28 cellular contexts compared by ENCODE assay signal in genomic region chr14:79246200-79246599, GRCh38.
"Had no signal": no experiment of that assay in that cellular context is flagged by ENCODE, and none has a peak within 500 bp of the region (broad histone marks: within the 10 kb centered on the region; RNA-seq: fewer than 3 reads in every experiment).

No MANE protein-coding gene starts in this region.

- H3K27me3 ChIP-seq: left lung, neural progenitor cell, neutrophil, right atrium auricular region, right lobe of liver, stomach, testis, thyroid gland, upper lobe of right lung had no signal

- H3K36me3 ChIP-seq: left lung, lower lobe of right lung, neural progenitor cell, neutrophil, right atrium auricular region, right lobe of liver, stomach, thyroid gland, upper lobe of right lung had no signal

- DNase-seq: hippocampal formation; kidney glomerular epithelial cell; left cardiac atrium; left lung; lower lobe of right lung; mammary epithelial cell; mesenchymal stem cell; naive B cell; natural killer cell; nephron progenitor cell; occipital lobe; right lobe of liver; stimulated activated CD4-positive, alpha-beta T cell treated with anti-CD3 and anti-CD28 coated beads, Interleukin-12 subunit alpha, Interleukin-12 subunit beta, amount 100 ng/mL, for 4 hours; stimulated activated CD4-positive, alpha-beta T cell treated with anti-CD3 and anti-CD28 coated beads, Interleukin-15, amount 100 ng/mL, for 24 hours; stimulated activated CD4-positive, alpha-beta T cell treated with anti-CD3 and anti-CD28 coated beads, Interleukin-2, amount 100 ng/mL, for 24 hours; stimulated activated CD4-positive, alpha-beta T cell treated with anti-CD3 and anti-CD28 coated beads, Interleukin-4, amount 100 ng/mL, for 1 hour; stimulated activated naive B cell treated with anti-CD40 and anti-IgM and Interleukin-4, amounts not matched to agents 10 μg/mL and 1 μg/mL and 100 μg/mL, for 72 hours; stimulated activated naive CD8-positive, alpha-beta T cell treated with anti-CD3 and anti-CD28 coated beads, Interleukin-15, Interleukin-2, amounts not matched to agents 100 U/mL and 50 U/mL, for 24 hours; stomach; testis; thyroid gland; trophoblast cell; upper lobe of right lung had no signal

- H2AFZ ChIP-seq: neural progenitor cell had no signal

- H3K4me1 Mint-ChIP-seq: naive B cell; natural killer cell; stimulated activated naive B cell treated with anti-CD40 and anti-IgM and Interleukin-4, amounts not matched to agents 10 μg/mL and 1 μg/mL and 100 μg/mL, for 72 hours had no signal

- H3K27me3 Mint-ChIP-seq: naive B cell; progenitor cell of endocrine pancreas; stimulated activated naive B cell treated with anti-CD40 and anti-IgM and Interleukin-4, amounts not matched to agents 10 μg/mL and 1 μg/mL and 100 μg/mL, for 72 hours had no signal

- H3K4me1 ChIP-seq: left lung, lower lobe of right lung, right atrium auricular region, right lobe of liver, stomach, testis, thyroid gland, upper lobe of right lung had no signal

- H3K27ac ChIP-seq: left lung, lower lobe of right lung, neural progenitor cell, neutrophil, right atrium auricular region, right lobe of liver, skin epidermis, stomach, testis, thyroid gland, upper lobe of right lung had no signal

- H3K4me2 ChIP-seq: neural progenitor cell had no signal

- H3K4me3 Mint-ChIP-seq: natural killer cell; nephron progenitor cell; neural progenitor cell; stimulated activated naive B cell treated with anti-CD40 and anti-IgM and Interleukin-4, amounts not matched to agents 10 μg/mL and 1 μg/mL and 100 μg/mL, for 72 hours had no signal

- H3K4me3 ChIP-seq: left lung, lower lobe of right lung, neural progenitor cell, right atrium auricular region, right lobe of liver, skin epidermis, stomach, testis, thyroid gland, upper lobe of right lung had no signal

- H3K27ac Mint-ChIP-seq: naive B cell; natural killer cell; nephron progenitor cell; neural progenitor cell; progenitor cell of endocrine pancreas; stimulated activated naive B cell treated with anti-CD40 and anti-IgM and Interleukin-4, amounts not matched to agents 10 μg/mL and 1 μg/mL and 100 μg/mL, for 72 hours had no signal

- H3K9me3 ChIP-seq: left lung, lower lobe of right lung, neutrophil, right atrium auricular region, right lobe of liver, stomach, testis, thyroid gland, upper lobe of right lung had no signal

- H3K9ac ChIP-seq: neural progenitor cell had no signal

- H3K36me3 Mint-ChIP-seq: natural killer cell; neural progenitor cell; stimulated activated naive B cell treated with anti-CD40 and anti-IgM and Interleukin-4, amounts not matched to agents 10 μg/mL and 1 μg/mL and 100 μg/mL, for 72 hours had no signal
